In genomic region chr2:101545940-101546339, GRCh38 we compare ENCODE assay signal across 24 cellular contexts.
A peak's percentile ranks its signal among the peaks of the same experiment; 100 is the strongest.
DNase-seq lines count a peak whose midpoint lies in the region; ATAC-seq and TF ChIP-seq lines count a peak whose summit lies in the region.
"Had no signal": no experiment of that assay in that cellular context is flagged by ENCODE, and none has a peak within 500 bp of the region (broad histone marks: within the 10 kb centered on the region; RNA-seq: fewer than 3 reads in every experiment).

No MANE protein-coding gene starts in this region.

- H3K4me1 ChIP-seq in HCT116 (ENCODE audit: control insufficient read depth in 1 of 2, insufficient read depth in 2 of 2, low read length in 2 of 2) (peaks cover 4 to 19% of the 10 kb centered on the region in 2 experiments), PC-9 (replicated peaks; ENCODE audit: insufficient read depth) (peaks cover 32% of the 10 kb centered on the region), osteoblast (ENCODE audit: insufficient read depth, low read length) (peaks cover 14% of the 10 kb centered on the region)

- no peak for TF ChIP-seq POLR2A in HCT116 (IDR thresholded peaks at IDR 0.05; ENCODE audit: borderline replicate concordance, extremely low read depth, insufficient read depth, insufficient read length)

- H3K27ac ChIP-seq in HCT116 (ENCODE audit: low read depth, low read length) (no peak overlapping the region), PC-9 (peak overlapping the region; percentile 75), osteoblast (ENCODE audit: low read depth, low read length) (no peak overlapping the region)
- H3K27ac ChIP-seq: RWPE1 had no signal

- no peak overlapping the region for H2AFZ ChIP-seq in HCT116 (ENCODE audit: low read depth, low read length, poor library complexity, severe bottlenecking)
- H2AFZ ChIP-seq in PC-9, result no peak overlapping the region
- no peak overlapping the region for H2AFZ ChIP-seq in osteoblast (ENCODE audit: low read length)

- H3K79me2 ChIP-seq in HCT116 (ENCODE audit: insufficient read depth, low read length), result no peaks in the 10 kb centered on the region
- H3K79me2 ChIP-seq in PC-9 (ENCODE audit: low read depth), result no peaks in the 10 kb centered on the region
- no peaks in the 10 kb centered on the region for H3K79me2 ChIP-seq in osteoblast (ENCODE audit: insufficient read depth, low read length)

- POLR2A ChIA-PET in HCT116 (lab: Charles Lee) (no interaction called here), PC-9 (lab: Charles Lee; ENCODE audit: unreplicated experiment) (no interaction called here)

- H3K9me2 ChIP-seq in HCT116 (ENCODE audit: insufficient read depth) (no peaks in the 10 kb centered on the region), PC-9 (ENCODE audit: insufficient read depth) (no peaks in the 10 kb centered on the region)

- H3K4me1 Mint-ChIP-seq in activated CD4-positive, alpha-beta T cell treated with anti-CD3 and anti-CD28 coated beads, Interleukin-2, amount 10 ng/mL, durations not matched to agents 24 days and 14 days, result peaks cover 5% of the 10 kb centered on the region

- TF ChIP-seq CTCF in HCT116 (IDR thresholded peaks at IDR 0.05 in 2 of 3, conservative IDR thresholded peaks at IDR 0.05 in 1 of 3; ENCODE audit: borderline replicate concordance in 1 of 3, insufficient read depth in 1 of 3, low read depth in 2 of 3, low read length in 2 of 3), result no peak
- TF ChIP-seq CTCF in PC-9 (conservative IDR thresholded peaks at IDR 0.05), result no peak
- no peak for TF ChIP-seq CTCF in osteoblast (IDR thresholded peaks at IDR 0.05; ENCODE audit: extremely low read depth, low read depth, low read length)

- H3K4me2 ChIP-seq in HCT116 (ENCODE audit: low read length) (peak overlapping the region; percentile 43), PC-9 (peak overlapping the region; percentile 49), osteoblast (ENCODE audit: insufficient read depth, low read length) (no peak overlapping the region)

- CTCF ChIA-PET in HCT116 (lab: Charles Lee) (no interaction called here), PC-9 (lab: Charles Lee) (interaction anchor here (0.7 kb wide), 1 partner anchor 26 kb away, joined by 3 read pairs; no protein-coding TSS in a partner anchor)

- ATAC-seq in HCT116, result no peak
- ATAC-seq: Panc1 had no signal

- H3K27me3 ChIP-seq in HCT116 (ENCODE audit: insufficient read depth, low read length), result no peaks in the 10 kb centered on the region
- H3K27me3 ChIP-seq in PC-9 (ENCODE audit: insufficient read depth, low read depth), result no peaks in the 10 kb centered on the region
- H3K27me3 ChIP-seq in osteoblast (ENCODE audit: insufficient read depth, low read length), result no peaks in the 10 kb centered on the region
- H3K27me3 ChIP-seq: BLaER1 treated with 17β-estradiol and CSF1 and Interleukin-3, amounts not matched to agents 10 nM and 100 nM had no signal

- no peak for TF ChIP-seq RAD21 in HCT116 (IDR thresholded peaks at IDR 0.05; ENCODE audit: low read depth)

- RAD21 ChIA-PET in HCT116 (lab: Charles Lee; ENCODE audit: low non-redundant PET in 1 of 2, low total read pairs in 2 of 2, uncharacterized antibody in 2 of 2, unreplicated experiment in 2 of 2), result no interaction called here

- peaks cover 3% of the 10 kb centered on the region for H3K36me3 Mint-ChIP-seq in activated CD4-positive, alpha-beta T cell treated with anti-CD3 and anti-CD28 coated beads, Interleukin-2, amount 10 ng/mL, durations not matched to agents 24 days and 14 days (ENCODE audit: low read depth)

- intact Hi-C loops in activated CD4-positive, alpha-beta T cell treated with anti-CD3 and anti-CD28 coated beads, Interleukin-2, amount 10 ng/mL, durations not matched to agents 24 days and 14 days (cut with micrococcal nuclease), result no loop called here
- intact Hi-C loops in HCT116 (cut with micrococcal nuclease) (no loop called here), PC-9 (cut with micrococcal nuclease; ENCODE audit: unreplicated experiment) (no loop called here)

- H3K4me3 ChIP-seq in HCT116 (replicated peaks in 1 of 2; ENCODE audit: low read depth in 1 of 2, low read length in 2 of 2) (no peak overlapping the region), PC-9 (no peak overlapping the region), osteoblast (ENCODE audit: insufficient read depth, low read length) (no peak overlapping the region)
- H3K4me3 ChIP-seq: BLaER1 treated with 17β-estradiol and CSF1 and Interleukin-3, amounts not matched to agents 10 nM and 100 nM had no signal

- peaks cover 30% of the 10 kb centered on the region for H3F3A ChIP-seq in PC-9 (ENCODE audit: insufficient read depth, low read depth)

- peaks cover 4% of the 10 kb centered on the region for H3K27me3 Mint-ChIP-seq in activated CD4-positive, alpha-beta T cell treated with anti-CD3 and anti-CD28 coated beads, Interleukin-2, amount 10 ng/mL, durations not matched to agents 24 days and 14 days
- H3K27me3 Mint-ChIP-seq: CD4-positive, alpha-beta T cell had no signal

- no TSS peak for BruUV-seq in HCT116 (replicated peaks; lab: Mats Ljungman, UMichigan)
- BruUV-seq in PC-9 (replicated peaks; lab: Mats Ljungman, UMichigan), result no TSS peak

- H3K9ac ChIP-seq in HCT116 (ENCODE audit: low read length), result no peak overlapping the region
- H3K9ac ChIP-seq: BLaER1 treated with 17β-estradiol and CSF1 and Interleukin-3, amounts not matched to agents 10 nM and 100 nM had no signal

- no peaks in the 10 kb centered on the region for H3K36me3 ChIP-seq in HCT116 (ENCODE audit: control insufficient read depth in 1 of 2, insufficient read depth in 2 of 2, low read length in 2 of 2)
- H3K36me3 ChIP-seq in PC-9 (ENCODE audit: low read depth), result no peaks in the 10 kb centered on the region
- H3K36me3 ChIP-seq in osteoblast (ENCODE audit: insufficient read depth, low read length), result no peaks in the 10 kb centered on the region
- H3K36me3 ChIP-seq: BLaER1 treated with 17β-estradiol and CSF1 and Interleukin-3, amounts not matched to agents 10 nM and 100 nM had no signal

- no peak overlapping the region for H3K4me3 Mint-ChIP-seq in activated CD4-positive, alpha-beta T cell treated with anti-CD3 and anti-CD28 coated beads, Interleukin-2, amount 10 ng/mL, durations not matched to agents 24 days and 14 days
- H3K4me3 Mint-ChIP-seq: CD4-positive, alpha-beta T cell had no signal

- no peak overlapping the region for H3K27ac Mint-ChIP-seq in activated CD4-positive, alpha-beta T cell treated with anti-CD3 and anti-CD28 coated beads, Interleukin-2, amount 10 ng/mL, durations not matched to agents 24 days and 14 days
- H3K27ac Mint-ChIP-seq: CD4-positive, alpha-beta T cell had no signal

- H4K20me1 ChIP-seq in HCT116 (ENCODE audit: insufficient read depth) (no peaks in the 10 kb centered on the region), PC-9 (ENCODE audit: insufficient read depth) (no peaks in the 10 kb centered on the region), osteoblast (ENCODE audit: insufficient read depth, low read length) (no peaks in the 10 kb centered on the region)
- H4K20me1 ChIP-seq: BLaER1 treated with 17β-estradiol and CSF1 and Interleukin-3, amounts not matched to agents 10 nM and 100 nM had no signal

- peak; percentile 30 for DNase-seq in activated CD4-positive, alpha-beta T cell treated with anti-CD3 and anti-CD28 coated beads, Interleukin-2, amount 10 ng/mL, durations not matched to agents 24 days and 14 days
- no peak for DNase-seq in activated CD4-positive, alpha-beta T cell treated with anti-CD3 and anti-CD28 coated beads for 1 hour
- DNase-seq in HCT116 (ENCODE audit: low read depth, low spot score), result no peak
- peak in 1 of 2 experiments; percentile 44 for DNase-seq in PC-9
- peak; percentile 39 for DNase-seq in osteoblast (ENCODE audit: insufficient read length, low spot score, missing footprints)
- DNase-seq in NCI-H2029 (lab: John Stamatoyannopoulos, UW), result no peak
- DNase-seq in SW 1271 (lab: John Stamatoyannopoulos, UW), result no peak
- DNase-seq: CD4-positive, alpha-beta T cell; DND-41; H7; KG1; MM.1S; NCI-H1105 treated with DMSO at 0.1 percent for 48 hours; NCI-H146; NCI-H1930; NCI-H446; NCI-H524 treated with DMSO at 0.1 percent for 48 hours; NCI-H774; NK-92 treated with Interleukin-12 subunit alpha and Interleukin-12 subunit beta, amount 100 ng/mL, for 24 hours; SHP77; T-helper 1 cell had no signal

- H3K9me3 ChIP-seq in HCT116 (ENCODE audit: control insufficient read depth in 1 of 2, insufficient read depth in 1 of 2, low read depth in 1 of 2, low read length in 2 of 2) (no peaks in the 10 kb centered on the region), PC-9 (ENCODE audit: insufficient read depth, low read depth) (peaks cover 4% of the 10 kb centered on the region; the same call in 1 of the 2 replicates), osteoblast (ENCODE audit: low read depth, low read length) (no peaks in the 10 kb centered on the region)

- peaks cover 11% of the 10 kb centered on the region for H3K9me3 Mint-ChIP-seq in activated CD4-positive, alpha-beta T cell treated with anti-CD3 and anti-CD28 coated beads, Interleukin-2, amount 10 ng/mL, durations not matched to agents 24 days and 14 days
- H3K9me3 Mint-ChIP-seq: CD4-positive, alpha-beta T cell had no signal

TF ChIP-seq in HCT116, 20 proteins besides CTCF, POLR2A, EP300 and RAD21 (continues in another document):
- TF ChIP-seq SRF (IDR thresholded peaks at IDR 0.05; ENCODE audit: low read depth), result no peak
- TF ChIP-seq CBX3 (IDR thresholded peaks at IDR 0.05; ENCODE audit: low read depth), result no peak
- no peak for TF ChIP-seq SP1 (IDR thresholded peaks at IDR 0.05; ENCODE audit: low read depth)
- TF ChIP-seq FOSL1 (IDR thresholded peaks at IDR 0.05; ENCODE audit: low read depth), result no peak
- TF ChIP-seq, protein P1, sequence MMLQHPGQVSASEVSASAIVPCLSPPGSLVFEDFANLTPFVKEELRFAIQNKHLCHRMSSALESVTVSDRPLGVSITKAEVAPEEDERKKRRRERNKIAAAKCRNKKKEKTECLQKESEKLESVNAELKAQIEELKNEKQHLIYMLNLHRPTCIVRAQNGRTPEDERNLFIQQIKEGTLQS (IDR thresholded peaks at IDR 0.05), result no peak
- TF ChIP-seq ZBTB33 (IDR thresholded peaks at IDR 0.05; ENCODE audit: extremely low read depth, insufficient replicate concordance, low read length), result no peak

Comparison
In these comparisons a context has a peak if more than half of its experiments do, and no peak if none do; other contexts are left out.
1. DNase-seq: peak in activated CD4-positive, alpha-beta T cell treated with anti-CD3 and anti-CD28 coated beads, Interleukin-2, amount 10 ng/mL, durations not matched to agents 24 days and 14 days (single experiment) and osteoblast (single experiment); none in activated CD4-positive, alpha-beta T cell treated with anti-CD3 and anti-CD28 coated beads for 1 hour (single experiment), HCT116 (single experiment), NCI-H2029 (single experiment) and SW 1271 (0 of 2).